ENCODE assay signal across 8 cellular contexts in the genomic region with DNA sequence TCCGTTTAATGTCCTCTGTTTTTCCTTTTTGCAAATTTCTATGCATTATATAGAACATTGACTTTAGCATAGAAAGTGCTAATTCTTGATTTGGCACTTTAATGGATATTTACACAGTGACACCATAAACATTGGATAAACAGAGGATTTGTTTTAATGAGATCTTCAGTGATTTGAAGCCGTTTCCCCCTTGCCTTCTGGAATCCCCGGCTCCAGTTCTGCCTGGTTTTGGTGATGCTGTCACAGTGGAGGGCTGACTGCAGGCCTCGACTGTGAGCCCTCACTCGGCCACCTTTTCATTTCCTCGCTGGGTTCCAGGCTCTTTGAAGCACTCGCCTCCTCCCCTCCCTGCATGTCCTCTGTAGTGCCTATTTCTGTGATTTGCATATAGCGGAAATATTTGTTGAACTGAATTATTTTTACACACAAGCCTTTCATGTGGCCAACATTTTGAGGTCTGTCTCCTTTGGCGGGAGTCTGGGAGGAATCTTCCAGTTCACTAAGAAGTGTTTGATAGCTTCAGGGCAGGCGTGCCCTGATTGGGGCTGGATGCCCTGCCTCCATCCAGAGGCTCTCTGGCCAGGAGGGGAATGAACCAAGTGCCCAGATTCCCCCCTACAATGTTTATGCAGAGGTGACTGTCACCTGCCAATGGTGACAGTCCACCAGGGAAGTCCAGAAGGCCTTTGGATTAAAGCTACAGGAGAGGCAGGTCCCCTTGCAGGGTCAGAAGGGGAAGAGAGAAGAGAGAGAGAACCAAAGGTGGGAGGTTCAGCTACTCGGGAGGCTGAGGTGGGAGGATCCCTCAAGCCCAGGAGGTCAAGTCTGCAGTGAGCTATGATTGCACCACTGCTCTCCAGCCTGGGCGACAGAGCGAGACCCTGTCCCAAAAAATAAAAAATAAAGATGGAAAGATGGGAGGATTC.
DNase-seq lines count a peak whose midpoint lies in the region; ATAC-seq and TF ChIP-seq lines count a peak whose summit lies in the region.

No MANE protein-coding gene starts in this region.

- TF ChIP-seq RAD21 in SK-N-SH (IDR thresholded peaks at IDR 0.05; ENCODE audit: low read length) = no peak

- CTCF ChIA-PET in activated CD4-positive, alpha-beta T cell treated with anti-CD3 and anti-CD28 coated beads for 36 hours (lab: Charles Lee) = interaction anchor here (0.7 to 1.1 kb wide), 2 partner anchors 16 to 27 kb away, joined by 3 read pairs; no protein-coding TSS in a partner anchor
- CTCF ChIA-PET in SK-N-SH (lab: Yijun Ruan, JAX) = interaction anchor here (1.0 to 1.6 kb wide), 4 partner anchors 11 to 28 kb away, joined by 3 to 5 read pairs (median 4); no protein-coding TSS in a partner anchor

- no peak overlapping the region for H2BK5ac ChIP-seq in H9 (ENCODE audit: insufficient read length, low read length)

- peak; percentile 24 for DNase-seq in activated CD4-positive, alpha-beta T cell treated with anti-CD3 and anti-CD28 coated beads for 36 hours
- DNase-seq in activated CD4-positive, alpha-beta T cell treated with anti-CD3 and anti-CD28 coated beads for 1 hour = no peak
- DNase-seq in H9 (no peak), smooth muscle cell (lab: John Stamatoyannopoulos, UW; ENCODE audit: unreplicated experiment) (no peak), NCI-H1105 treated with DMSO at 0.1 percent for 48 hours (lab: John Stamatoyannopoulos, UW) (no peak), SK-N-SH (no peak)

- H3K4me3 ChIP-seq in smooth muscle cell (no peak overlapping the region), SK-N-SH (ENCODE audit: low read depth in 2 of 2, low read length in 1 of 2) (no peak overlapping the region)

- H3K18ac ChIP-seq in H9 (ENCODE audit: insufficient read length, low read depth, low read length) = no peak overlapping the region

- H4K91ac ChIP-seq in H9 (ENCODE audit: insufficient read length, low read depth, low read length) = no peak overlapping the region

- H3K27me3 ChIP-seq in H9 (ENCODE audit: insufficient read depth, low read length) (no peaks in the 10 kb centered on the region; the same call in 1 of the 2 replicates), smooth muscle cell (ENCODE audit: low read depth) (no peaks in the 10 kb centered on the region), SK-N-SH (ENCODE audit: insufficient read depth) (no peaks in the 10 kb centered on the region)

- H3K4me1 ChIP-seq in H9 (ENCODE audit: insufficient read depth, low read length) (peaks cover 7% of the 10 kb centered on the region; the same call in 1 of the 2 replicates), smooth muscle cell (ENCODE audit: low read depth) (peaks cover 25% of the 10 kb centered on the region), SK-N-SH (ENCODE audit: control insufficient read depth in 1 of 2, insufficient read depth in 2 of 2, low read depth in 1 of 2, low read length in 1 of 2) (peaks cover 20 to 31% of the 10 kb centered on the region in 2 experiments)

- WGBS in H9 (ENCODE audit: extremely low coverage, insufficient read length, low lambda C conversion rate) = no CpG with 5 or more reads among the region's 13 CpGs
- WGBS in smooth muscle cell (ENCODE audit: low lambda C conversion rate) = 44% methylated on average over 13 of the region's 13 CpGs
- WGBS in SK-N-SH (ENCODE audit: low lambda C conversion rate) = 97% methylated on average over 13 of the region's 13 CpGs

- H3K14ac ChIP-seq in H9 (ENCODE audit: insufficient read depth, low read length) = no peak overlapping the region

- no peaks in the 10 kb centered on the region for H3K23me2 ChIP-seq in H9 (ENCODE audit: insufficient read length, low read depth, low read length, poor library complexity, severe bottlenecking)

- no peaks in the 10 kb centered on the region for H3K9me2 ChIP-seq in SK-N-SH

- H4K8ac ChIP-seq in H9 (replicated peaks; ENCODE audit: insufficient read length, low read depth, low read length) = no peak overlapping the region

- peaks cover 7% of the 10 kb centered on the region for H3K79me1 ChIP-seq in H9 (ENCODE audit: insufficient read depth, low read depth, low read length, poor library complexity, severe bottlenecking)

- H3K4me2 ChIP-seq in H9 (ENCODE audit: insufficient read depth, insufficient read length, low read length) = no peak overlapping the region
- peak overlapping the region; percentile 58 for H3K4me2 ChIP-seq in smooth muscle cell
- H3K4me2 ChIP-seq in SK-N-SH = no peak overlapping the region

- no peak overlapping the region for H2AK5ac ChIP-seq in H9 (ENCODE audit: insufficient read length, low read length)

- H3K4me1 Mint-ChIP-seq in activated CD4-positive, alpha-beta T cell treated with anti-CD3 and anti-CD28 coated beads for 36 hours = peaks cover 35% of the 10 kb centered on the region
- H3K4me1 Mint-ChIP-seq in H9 = peaks cover 32 to 37% of the 10 kb centered on the region in 2 experiments
- H3K4me1 Mint-ChIP-seq in activated T-helper 17 cell treated with anti-CD3 and anti-CD28 coated beads, Interleukin-2, amount 50 U/mL, for 72 hours = peaks cover 12% of the 10 kb centered on the region

- peaks cover 2% of the 10 kb centered on the region for H4K20me1 ChIP-seq in H9 (ENCODE audit: control insufficient read depth, insufficient read depth, insufficient read length)
- H4K20me1 ChIP-seq in smooth muscle cell (ENCODE audit: low read depth) = peaks cover 69% of the 10 kb centered on the region
- H4K20me1 ChIP-seq in SK-N-SH (ENCODE audit: insufficient read depth) = peaks cover 18% of the 10 kb centered on the region

- no peak overlapping the region for H3K9ac ChIP-seq in H9 (ENCODE audit: extremely low read depth, insufficient read length, low read length)
- H3K9ac ChIP-seq in smooth muscle cell (ENCODE audit: low read depth) = peak overlapping the region; percentile 65
- no peak overlapping the region for H3K9ac ChIP-seq in SK-N-SH

- H3K9me3 Mint-ChIP-seq in activated CD4-positive, alpha-beta T cell treated with anti-CD3 and anti-CD28 coated beads for 36 hours (ENCODE audit: low read depth) = no peaks in the 10 kb centered on the region
- no peaks in the 10 kb centered on the region for H3K9me3 Mint-ChIP-seq in H9
- H3K9me3 Mint-ChIP-seq in activated T-helper 17 cell treated with anti-CD3 and anti-CD28 coated beads, Interleukin-2, amount 50 U/mL, for 72 hours = no peaks in the 10 kb centered on the region

- H2BK120ac ChIP-seq in H9 (ENCODE audit: low read depth, low read length, poor library complexity, severe bottlenecking) = no peak overlapping the region

- no peak overlapping the region for H3T11ph ChIP-seq in H9 (ENCODE audit: low read length)

- no peak overlapping the region for H3K4ac ChIP-seq in H9 (ENCODE audit: low read depth, low read length)

- no peak overlapping the region for H3K4me3 Mint-ChIP-seq in activated CD4-positive, alpha-beta T cell treated with anti-CD3 and anti-CD28 coated beads for 36 hours
- no peak overlapping the region; a peak in 2 of 5 replicates for H3K4me3 Mint-ChIP-seq in H9
- peak overlapping the region; percentile 35 for H3K4me3 Mint-ChIP-seq in activated T-helper 17 cell treated with anti-CD3 and anti-CD28 coated beads, Interleukin-2, amount 50 U/mL, for 72 hours

- no peak overlapping the region for H2BK15ac ChIP-seq in H9 (ENCODE audit: low read depth, low read length)

- no peak overlapping the region for H3K56ac ChIP-seq in H9 (ENCODE audit: insufficient read length, low read depth, low read length)

- no peak for TF ChIP-seq EP300 in SK-N-SH (IDR thresholded peaks at IDR 0.05; ENCODE audit: borderline replicate concordance in 1 of 2, low read depth in 1 of 2, low read length in 1 of 2)

- H3K36me3 ChIP-seq in smooth muscle cell (ENCODE audit: low read depth) (no peaks in the 10 kb centered on the region), SK-N-SH (replicated peaks in 1 of 2; ENCODE audit: control insufficient read depth in 1 of 2, insufficient read depth in 2 of 2, low read length in 1 of 2) (no peaks in the 10 kb centered on the region)

- H3K23ac ChIP-seq in H9 (ENCODE audit: insufficient read length, low read depth, low read length) = no peak overlapping the region

- TF ChIP-seq CTCF in H9 (conservative IDR thresholded peaks at IDR 0.05) = no peak
- TF ChIP-seq CTCF in smooth muscle cell (IDR thresholded peaks at IDR 0.05; ENCODE audit: borderline replicate concordance, insufficient read depth, poor library complexity, severe bottlenecking) = no peak
- no peak for TF ChIP-seq CTCF in SK-N-SH (IDR thresholded peaks at IDR 0.05)

- H3K27ac ChIP-seq in H9 (ENCODE audit: insufficient read length, low read depth, low read length) = no peak overlapping the region
- H3K27ac ChIP-seq in smooth muscle cell (ENCODE audit: low read depth) = peak overlapping the region; percentile 100
- H3K27ac ChIP-seq in SK-N-SH (ENCODE audit: low read depth in 2 of 2, low read length in 1 of 2) = peak overlapping the region in 1 of 2 experiments; percentile 100; a peak in 1 of 4 replicates

- H3F3A ChIP-seq in smooth muscle cell (ENCODE audit: low read depth) (peaks cover 36% of the 10 kb centered on the region), SK-N-SH (replicated peaks; ENCODE audit: insufficient read depth) (peaks cover 33% of the 10 kb centered on the region)

- no peaks in the 10 kb centered on the region for H3K27me3 Mint-ChIP-seq in activated CD4-positive, alpha-beta T cell treated with anti-CD3 and anti-CD28 coated beads for 36 hours
- no peaks in the 10 kb centered on the region for H3K27me3 Mint-ChIP-seq in H9 (ENCODE audit: low read depth)
- H3K27me3 Mint-ChIP-seq in activated T-helper 17 cell treated with anti-CD3 and anti-CD28 coated beads, Interleukin-2, amount 50 U/mL, for 72 hours = no peaks in the 10 kb centered on the region

- POLR2A ChIA-PET in activated CD4-positive, alpha-beta T cell treated with anti-CD3 and anti-CD28 coated beads for 36 hours (lab: Charles Lee) = interaction anchor here (0.6 kb wide), 1 partner anchor 742 kb away, joined by 8 read pairs; no protein-coding TSS in a partner anchor
- POLR2A ChIA-PET in SK-N-SH (lab: Yijun Ruan, JAX) = interaction anchor here (0.6 kb wide), 1 partner anchor 53 kb away, joined by 3 read pairs; no protein-coding TSS in a partner anchor

- no peak overlapping the region for H2BK12ac ChIP-seq in H9 (ENCODE audit: insufficient read length, low read depth, low read length)

- no peak overlapping the region for H2BK20ac ChIP-seq in H9 (ENCODE audit: low read depth, low read length, poor library complexity, severe bottlenecking)

- intact Hi-C loops in activated CD4-positive, alpha-beta T cell treated with anti-CD3 and anti-CD28 coated beads for 36 hours (cut with DNase I, micrococcal nuclease) = no loop called here

- H3K27ac Mint-ChIP-seq in activated CD4-positive, alpha-beta T cell treated with anti-CD3 and anti-CD28 coated beads for 36 hours = no peak overlapping the region
- peak overlapping the region; percentile 56 to 85 (median 69); a peak in 5 of 7 replicates for H3K27ac Mint-ChIP-seq in H9
- H3K27ac Mint-ChIP-seq in activated T-helper 17 cell treated with anti-CD3 and anti-CD28 coated beads, Interleukin-2, amount 50 U/mL, for 72 hours = peak overlapping the region; percentile 72

- H3K79me2 ChIP-seq in H9 (ENCODE audit: insufficient read depth, low read length) (peaks cover 51% of the 10 kb centered on the region; the same call in 1 of the 2 replicates), smooth muscle cell (ENCODE audit: low read depth) (peaks cover 78% of the 10 kb centered on the region), SK-N-SH (ENCODE audit: insufficient read depth) (peaks cover 84% of the 10 kb centered on the region)

- H3K9me3 ChIP-seq in H9 (ENCODE audit: control insufficient read depth, low read depth, low read length) = no peaks in the 10 kb centered on the region
- no peaks in the 10 kb centered on the region for H3K9me3 ChIP-seq in smooth muscle cell (replicated peaks; ENCODE audit: low read depth)
- no peaks in the 10 kb centered on the region for H3K9me3 ChIP-seq in SK-N-SH

- no peak overlapping the region for H4K5ac ChIP-seq in H9 (ENCODE audit: insufficient read length, low read depth, low read length)

- ATAC-seq in activated CD4-positive, alpha-beta T cell treated with anti-CD3 and anti-CD28 coated beads for 36 hours = peak; percentile 77
- ATAC-seq in activated T-helper 17 cell treated with anti-CD3 and anti-CD28 coated beads, Interleukin-2, amount 50 U/mL, for 72 hours (replicated peaks) = peak; percentile 38
- ATAC-seq in HG02642 (IDR thresholded peaks at IDR 0.05; ENCODE audit: poor library complexity, unreplicated experiment) = no peak

- H3K36me3 Mint-ChIP-seq in activated CD4-positive, alpha-beta T cell treated with anti-CD3 and anti-CD28 coated beads for 36 hours (ENCODE audit: low read depth) = no peaks in the 10 kb centered on the region
- peaks cover 0 to 5% (median 0%) of the 10 kb centered on the region in 3 experiments; a peak in 2 of 7 replicates for H3K36me3 Mint-ChIP-seq in H9 (ENCODE audit: insufficient read depth in 1 of 3, low read depth in 3 of 3)
- H3K36me3 Mint-ChIP-seq in activated T-helper 17 cell treated with anti-CD3 and anti-CD28 coated beads, Interleukin-2, amount 50 U/mL, for 72 hours (ENCODE audit: low read depth) = no peaks in the 10 kb centered on the region

- no peak overlapping the region for H2AFZ ChIP-seq in H9 (ENCODE audit: low read length)
- no peak overlapping the region for H2AFZ ChIP-seq in smooth muscle cell (ENCODE audit: low read depth)
- H2AFZ ChIP-seq in SK-N-SH (ENCODE audit: low read depth) = no peak overlapping the region
